In the genomic region with DNA sequence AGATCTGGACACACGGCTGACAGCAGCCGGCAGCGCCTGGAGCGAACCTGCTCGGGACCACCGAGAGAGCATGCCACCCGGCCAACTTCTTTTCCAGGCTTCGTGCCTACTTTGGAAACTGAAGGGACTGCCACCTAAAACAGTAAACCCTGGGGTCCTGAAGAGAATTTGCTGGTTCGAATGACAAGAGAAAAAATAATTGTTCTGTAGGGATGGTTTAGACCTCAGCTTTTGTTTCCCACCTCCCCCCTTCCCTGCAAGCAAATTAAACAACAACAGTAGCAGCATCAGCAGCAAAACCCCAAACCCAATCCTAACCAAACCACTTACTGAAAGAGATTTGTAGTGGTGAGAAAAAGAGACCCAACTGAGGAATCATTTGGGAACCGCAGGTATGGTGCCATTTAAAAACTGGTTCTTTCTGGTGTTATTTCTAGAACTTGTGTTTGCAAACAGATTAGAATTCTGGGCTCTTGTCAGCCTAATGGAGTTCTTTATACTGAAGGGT, we compare ENCODE assay signal across 1 cellular context.
TF ChIP-seq lines count a peak whose summit lies in the region.

No MANE protein-coding gene starts in this region.

TF ChIP-seq in GM23338, 12 proteins besides CTCF, POLR2A, EP300 and RAD21 (continued from another document):
- TF ChIP-seq ZNF462 (CRISPR knock-in tag; IDR thresholded peaks at IDR 0.05) (no peak), POLR2AphosphoS5 (IDR thresholded peaks at IDR 0.05; ENCODE audit: low read depth) (no peak), JUNB (IDR thresholded peaks at IDR 0.05; ENCODE audit: unreplicated experiment) (no peak), STAT1 (IDR thresholded peaks at IDR 0.05; ENCODE audit: unreplicated experiment) (no peak), NANOG (IDR thresholded peaks at IDR 0.05; ENCODE audit: borderline replicate concordance) (no peak), ZNF114 (CRISPR knock-in tag; IDR thresholded peaks at IDR 0.05) (no peak), EZH2 (IDR thresholded peaks at IDR 0.05; ENCODE audit: low read depth, unreplicated experiment) (no peak), EZH2phosphoT487 (IDR thresholded peaks at IDR 0.05; ENCODE audit: unreplicated experiment) (no peak)
- TF ChIP-seq, protein P1, sequence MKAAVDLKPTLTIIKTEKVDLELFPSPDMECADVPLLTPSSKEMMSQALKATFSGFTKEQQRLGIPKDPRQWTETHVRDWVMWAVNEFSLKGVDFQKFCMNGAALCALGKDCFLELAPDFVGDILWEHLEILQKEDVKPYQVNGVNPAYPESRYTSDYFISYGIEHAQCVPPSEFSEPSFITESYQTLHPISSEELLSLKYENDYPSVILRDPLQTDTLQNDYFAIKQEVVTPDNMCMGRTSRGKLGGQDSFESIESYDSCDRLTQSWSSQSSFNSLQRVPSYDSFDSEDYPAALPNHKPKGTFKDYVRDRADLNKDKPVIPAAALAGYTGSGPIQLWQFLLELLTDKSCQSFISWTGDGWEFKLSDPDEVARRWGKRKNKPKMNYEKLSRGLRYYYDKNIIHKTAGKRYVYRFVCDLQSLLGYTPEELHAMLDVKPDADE (IDR thresholded peaks at IDR 0.05) = no peak
TF ChIP-seq in GM23338: peak in this region for 0.
